Comparison of ENCODE assay signal across 2 cellular contexts in the genomic region with DNA sequence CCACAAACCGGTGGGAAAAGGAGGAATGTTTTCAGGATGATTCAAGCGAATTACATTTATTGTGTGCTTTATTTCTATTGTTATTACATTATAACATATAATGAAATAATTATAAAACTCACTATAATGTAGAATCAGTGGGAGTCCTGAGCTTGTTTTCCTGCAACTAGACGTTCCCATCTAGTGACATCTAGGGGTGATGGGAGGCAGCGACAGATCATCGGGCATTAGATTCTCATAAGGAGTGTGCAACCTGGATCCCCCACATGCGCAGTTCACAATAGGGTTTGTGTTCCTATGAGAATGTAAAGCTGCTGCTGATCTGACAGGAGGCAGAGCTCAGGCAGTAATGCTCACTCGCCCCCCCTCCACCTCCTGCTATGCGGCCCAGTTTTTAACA.
TF ChIP-seq lines count a peak whose summit lies in the region.

No MANE protein-coding gene starts in this region.

TF ChIP-seq in HEK293, 187 proteins besides CTCF, POLR2A, EP300 and RAD21:
- TF ChIP-seq ZNF654 (tag by site-specific recombination; IDR thresholded peaks at IDR 0.05; ENCODE audit: low read depth) (peak; percentile 16; the same call in 1 of the 2 replicates), ZNF48 (tag by site-specific recombination; IDR thresholded peaks at IDR 0.05) (no peak)
- TF ChIP-seq, protein P1, sequence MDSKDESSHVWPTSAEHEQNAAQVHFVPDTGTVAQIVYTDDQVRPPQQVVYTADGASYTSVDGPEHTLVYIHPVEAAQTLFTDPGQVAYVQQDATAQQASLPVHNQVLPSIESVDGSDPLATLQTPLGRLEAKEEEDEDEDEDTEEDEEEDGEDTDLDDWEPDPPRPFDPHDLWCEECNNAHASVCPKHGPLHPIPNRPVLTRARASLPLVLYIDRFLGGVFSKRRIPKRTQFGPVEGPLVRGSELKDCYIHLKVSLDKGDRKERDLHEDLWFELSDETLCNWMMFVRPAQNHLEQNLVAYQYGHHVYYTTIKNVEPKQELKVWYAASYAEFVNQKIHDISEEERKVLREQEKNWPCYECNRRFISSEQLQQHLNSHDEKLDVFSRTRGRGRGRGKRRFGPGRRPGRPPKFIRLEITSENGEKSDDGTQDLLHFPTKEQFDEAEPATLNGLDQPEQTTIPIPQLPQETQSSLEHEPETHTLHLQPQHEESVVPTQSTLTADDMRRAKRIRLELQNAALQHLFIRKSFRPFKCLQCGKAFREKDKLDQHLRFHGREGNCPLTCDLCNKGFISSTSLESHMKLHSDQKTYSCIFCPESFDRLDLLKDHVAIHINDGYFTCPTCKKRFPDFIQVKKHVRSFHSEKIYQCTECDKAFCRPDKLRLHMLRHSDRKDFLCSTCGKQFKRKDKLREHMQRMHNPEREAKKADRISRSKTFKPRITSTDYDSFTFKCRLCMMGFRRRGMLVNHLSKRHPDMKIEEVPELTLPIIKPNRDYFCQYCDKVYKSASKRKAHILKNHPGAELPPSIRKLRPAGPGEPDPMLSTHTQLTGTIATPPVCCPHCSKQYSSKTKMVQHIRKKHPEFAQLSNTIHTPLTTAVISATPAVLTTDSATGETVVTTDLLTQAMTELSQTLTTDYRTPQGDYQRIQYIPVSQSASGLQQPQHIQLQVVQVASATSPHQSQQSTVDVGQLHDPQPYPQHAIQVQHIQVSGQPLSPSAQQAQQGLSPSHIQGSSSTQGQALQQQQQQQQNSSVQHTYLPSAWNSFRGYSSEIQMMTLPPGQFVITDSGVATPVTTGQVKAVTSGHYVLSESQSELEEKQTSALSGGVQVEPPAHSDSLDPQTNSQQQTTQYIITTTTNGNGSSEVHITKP (tag by site-specific recombination; IDR thresholded peaks at IDR 0.05) = peak; percentile 69
TF ChIP-seq in HEK293: peak in this region for 2.

TF ChIP-seq in HepG2, 621 proteins besides CTCF, POLR2A, EP300 and RAD21:
- no peak for TF ChIP-seq SIN3B (IDR thresholded peaks at IDR 0.05; ENCODE audit: low read length)
- TF ChIP-seq PREB (CRISPR knock-in tag; IDR thresholded peaks at IDR 0.05) = no peak
- TF ChIP-seq STAG1 (CRISPR knock-in tag; IDR thresholded peaks at IDR 0.05) = peak; percentile 29
- peak; percentile 5; the same call in 1 of the 2 replicates for TF ChIP-seq SMC3 (IDR thresholded peaks at IDR 0.05; ENCODE audit: low read length)
- TF ChIP-seq NONO (IDR thresholded peaks at IDR 0.05) = no peak
- no peak for TF ChIP-seq NONO (CRISPR knock-in tag; conservative IDR thresholded peaks at IDR 0.05)
